In genomic region chr3:129657261-129658046, GRCh38 we compare ENCODE assay signal across 1 cellular context.
TF ChIP-seq lines count a peak whose summit lies in the region.

No MANE protein-coding gene starts in this region.

TF ChIP-seq in IMR-90, 13 proteins besides CTCF, POLR2A, EP300 and RAD21:
- TF ChIP-seq MAZ (IDR thresholded peaks at IDR 0.05; ENCODE audit: borderline replicate concordance, low read depth, low read length) (no peak), MAFK (IDR thresholded peaks at IDR 0.05; ENCODE audit: low read depth, low read length) (peak; percentile 83), MXI1 (IDR thresholded peaks at IDR 0.05; ENCODE audit: borderline replicate concordance, low read depth, low read length) (no peak), NFE2L2 (IDR thresholded peaks at IDR 0.05; ENCODE audit: low read depth, low read length) (peak; percentile 97), SMC3 (IDR thresholded peaks at IDR 0.05; ENCODE audit: low read depth, low read length) (no peak)
